ENCODE assay signal across 18 cellular contexts in the genomic region with DNA sequence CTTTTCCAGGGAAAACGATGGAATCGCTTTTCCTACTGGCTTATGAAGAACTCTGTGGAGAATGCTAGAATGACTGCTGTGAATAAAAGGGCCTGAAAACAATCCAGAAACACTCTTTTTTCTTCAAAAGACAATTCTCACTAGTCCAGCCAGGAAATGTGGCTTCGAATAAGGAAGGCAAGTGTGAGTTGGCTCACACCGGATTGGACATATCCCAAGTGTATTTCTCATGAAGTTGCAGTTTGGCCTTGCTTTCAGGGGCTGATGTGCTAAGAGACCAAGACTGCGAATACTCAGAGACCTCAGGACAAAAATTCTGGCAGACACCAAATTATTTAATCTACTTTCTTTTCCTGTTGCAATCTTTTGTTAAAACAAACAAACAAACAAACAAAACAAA. TPM values are rescaled to one million over a fixed set of nuclear protein-coding genes. Genes with fewer than 3 reads are reported as not detected.
DNase-seq lines count a peak whose midpoint lies in the region; ATAC-seq and TF ChIP-seq lines count a peak whose summit lies in the region.
"Had no signal": no experiment of that assay in that cellular context is flagged by ENCODE, and none has a peak within 500 bp of the region (broad histone marks: within the 10 kb centered on the region; RNA-seq: fewer than 3 reads in every experiment).

No MANE protein-coding gene starts in this region.

- H3K4me1 ChIP-seq in fibroblast of lung (ENCODE audit: control insufficient read depth, extremely low read depth, insufficient read depth, low read length) (no peaks in the 10 kb centered on the region), testis (peaks cover 5% of the 10 kb centered on the region)
- H3K4me1 ChIP-seq: BLaER1 had no signal

- no peaks in the 10 kb centered on the region for H3K79me2 ChIP-seq in fibroblast of lung (ENCODE audit: control insufficient read depth, insufficient read depth, low read length)

- intact Hi-C loops in testis (cut with DNase I; ENCODE audit: low total_unique reads): no loop called here

- H3K4me3 Mint-ChIP-seq in activated CD8-positive, alpha-beta memory T cell treated with anti-CD3 and anti-CD28 coated beads, Interleukin-2, amount 10 ng/mL, durations not matched to agents 7 days and 5 days: no peak overlapping the region
- H3K4me3 Mint-ChIP-seq: natural killer cell treated with Interleukin-12 subunit alpha and Interleukin-12 subunit beta and Interleukin-15 and Interleukin-18, amount 100 ng/mL, for 72 hours; stimulated activated naive CD8-positive, alpha-beta T cell treated with anti-CD3 and anti-CD28 coated beads, Interleukin-15, Interleukin-2, amounts not matched to agents 100 ng/mL and 50 ng/mL, for 24 hours had no signal

- CTCF ChIA-PET in activated CD8-positive, alpha-beta memory T cell treated with anti-CD3 and anti-CD28 coated beads, Interleukin-2, amount 10 ng/mL, durations not matched to agents 7 days and 5 days (lab: Charles Lee): no interaction called here

- H3K27me3 ChIP-seq in MG63 (no peaks in the 10 kb centered on the region), fibroblast of lung (ENCODE audit: control insufficient read depth, insufficient read depth, low read length) (no peaks in the 10 kb centered on the region), testis (no peaks in the 10 kb centered on the region), H7 (ENCODE audit: control insufficient read depth, insufficient read depth, low read length) (no peaks in the 10 kb centered on the region)
- H3K27me3 ChIP-seq: BLaER1 had no signal

- H3K27ac Mint-ChIP-seq in activated CD8-positive, alpha-beta memory T cell treated with anti-CD3 and anti-CD28 coated beads, Interleukin-2, amount 10 ng/mL, durations not matched to agents 7 days and 5 days: no peak overlapping the region
- H3K27ac Mint-ChIP-seq: natural killer cell treated with Interleukin-12 subunit alpha and Interleukin-12 subunit beta and Interleukin-15 and Interleukin-18, amount 100 ng/mL, for 72 hours; stimulated activated naive CD8-positive, alpha-beta T cell treated with anti-CD3 and anti-CD28 coated beads, Interleukin-15, Interleukin-2, amounts not matched to agents 100 ng/mL and 50 ng/mL, for 24 hours had no signal

- H3K9me3 ChIP-seq in MG63 (no peaks in the 10 kb centered on the region), fibroblast of lung (ENCODE audit: control insufficient read depth, insufficient read depth, low read depth, low read length) (no peaks in the 10 kb centered on the region), testis (no peaks in the 10 kb centered on the region)
- H3K9me3 ChIP-seq: BLaER1 had no signal

- no peaks in the 10 kb centered on the region for H3K4me1 Mint-ChIP-seq in activated CD8-positive, alpha-beta memory T cell treated with anti-CD3 and anti-CD28 coated beads, Interleukin-2, amount 10 ng/mL, durations not matched to agents 7 days and 5 days

- peak; percentile 20 for DNase-seq in MG63
- peak; percentile 70 to 74 for DNase-seq in fibroblast of lung (ENCODE audit: low read depth in 2 of 2)
- DNase-seq in lung microvascular endothelial cell (ENCODE audit: low read depth in 2 of 2): peak; percentile 5 to 56
- DNase-seq in testis: peak; percentile 71
- DNase-seq in activated CD8-positive, alpha-beta memory T cell treated with anti-CD3 and anti-CD28 coated beads, Interleukin-2, amount 10 ng/mL, durations not matched to agents 7 days and 5 days: no peak
- DNase-seq in H7: no peak
- DNase-seq in activated CD4-positive, alpha-beta T cell treated with anti-CD3 and anti-CD28 coated beads, Interleukin-2, amount 50 U/mL, for 48 hours: no peak
- DNase-seq: activated naive CD4-positive, alpha-beta T cell; central memory CD4-positive, alpha-beta T cell; DMS153; NCI-H187; NCI-H524 treated with DMSO at 0.1 percent for 48 hours; OCI-M1 had no signal

- no peaks in the 10 kb centered on the region for H3K27me3 Mint-ChIP-seq in activated CD8-positive, alpha-beta memory T cell treated with anti-CD3 and anti-CD28 coated beads, Interleukin-2, amount 10 ng/mL, durations not matched to agents 7 days and 5 days
- H3K27me3 Mint-ChIP-seq: natural killer cell treated with Interleukin-12 subunit alpha and Interleukin-12 subunit beta and Interleukin-15 and Interleukin-18, amount 100 ng/mL, for 72 hours; stimulated activated naive CD8-positive, alpha-beta T cell treated with anti-CD3 and anti-CD28 coated beads, Interleukin-15, Interleukin-2, amounts not matched to agents 100 ng/mL and 50 ng/mL, for 24 hours had no signal

- peak overlapping the region; percentile 33 for H3K4me2 ChIP-seq in fibroblast of lung (ENCODE audit: extremely low read depth, insufficient read depth, low read length)
- H3K4me2 ChIP-seq: BLaER1, KMS-11 had no signal

- H3K36me3 ChIP-seq in MG63: no peaks in the 10 kb centered on the region
- no peaks in the 10 kb centered on the region for H3K36me3 ChIP-seq in fibroblast of lung (ENCODE audit: control insufficient read depth, insufficient read depth, low read length)
- no peaks in the 10 kb centered on the region for H3K36me3 ChIP-seq in testis (ENCODE audit: low read depth, missing control alignments)
- H3K36me3 ChIP-seq in H7 (replicated peaks; ENCODE audit: control insufficient read depth, insufficient read depth, low read length): no peaks in the 10 kb centered on the region
- H3K36me3 ChIP-seq: BLaER1 had no signal

- WGBS in testis, 2 donors: 55% methylated on average over 5 of the region's 5 CpGs

- H3K27ac ChIP-seq in fibroblast of lung (ENCODE audit: insufficient read depth, low read length) (no peak overlapping the region), testis (peak overlapping the region in 1 of 2 donors; percentile 22)
- H3K27ac ChIP-seq: BLaER1, KMS-11 had no signal

- H4K20me1 ChIP-seq in fibroblast of lung (ENCODE audit: control insufficient read depth, extremely low read depth, insufficient read depth, low read length): no peaks in the 10 kb centered on the region
- H4K20me1 ChIP-seq: BLaER1 had no signal

- no peak overlapping the region for H2AFZ ChIP-seq in fibroblast of lung (ENCODE audit: low read length)

- H3K9ac ChIP-seq in fibroblast of lung (ENCODE audit: insufficient read depth, low read length): no peak overlapping the region
- H3K9ac ChIP-seq: BLaER1, KMS-11 had no signal

- no peaks in the 10 kb centered on the region for H3K36me3 Mint-ChIP-seq in activated CD8-positive, alpha-beta memory T cell treated with anti-CD3 and anti-CD28 coated beads, Interleukin-2, amount 10 ng/mL, durations not matched to agents 7 days and 5 days
- H3K36me3 Mint-ChIP-seq: natural killer cell treated with Interleukin-12 subunit alpha and Interleukin-12 subunit beta and Interleukin-15 and Interleukin-18, amount 100 ng/mL, for 72 hours had no signal

- TF ChIP-seq CTCF in fibroblast of lung (conservative IDR thresholded peaks at IDR 0.05 in 1 of 2, IDR thresholded peaks at IDR 0.05 in 1 of 2; ENCODE audit: low read depth in 1 of 2, low read length in 2 of 2) (no peak), testis (IDR thresholded peaks at IDR 0.05) (no peak)

- H3K4me3 ChIP-seq in MG63 (no peak overlapping the region), fibroblast of lung (replicated peaks in 1 of 4; ENCODE audit: control extremely low read depth in 1 of 4, insufficient read depth in 1 of 4, low read depth in 3 of 4, low read length in 4 of 4) (no peak overlapping the region), testis (no peak overlapping the region), H7 (ENCODE audit: insufficient read depth, low read depth, low read length) (no peak overlapping the region)
- H3K4me3 ChIP-seq: BLaER1 had no signal

- ATAC-seq in GM18861 (IDR thresholded peaks at IDR 0.05; ENCODE audit: unreplicated experiment): no peak
- ATAC-seq in activated CD8-positive, alpha-beta memory T cell treated with anti-CD3 and anti-CD28 coated beads, Interleukin-2, amount 10 ng/mL, durations not matched to agents 7 days and 5 days: no peak
- ATAC-seq: natural killer cell treated with Interleukin-12 subunit alpha and Interleukin-12 subunit beta and Interleukin-15 and Interleukin-18, amount 100 ng/mL, for 72 hours had no signal

- H3K9me3 Mint-ChIP-seq in activated CD8-positive, alpha-beta memory T cell treated with anti-CD3 and anti-CD28 coated beads, Interleukin-2, amount 10 ng/mL, durations not matched to agents 7 days and 5 days (ENCODE audit: low read depth): peaks cover 3% of the 10 kb centered on the region

- TF ChIP-seq POLR2A in testis (IDR thresholded peaks at IDR 0.05): no peak

RNA-seq across cellular contexts. Expression of a gene that starts 54.0 kb away (rescaled TPM):
- total RNA-seq in MG63 (2014; rRNA removed; shearing (Covaris generic); ENCODE audit: low replicate concordance): 0.07 and 0.16 TPM in 2 replicates
- 0.51 and 1.5 TPM in 2 replicates for total RNA-seq in fibroblast of lung
- 1.3 and 1.6 TPM in 2 replicates for polyA plus RNA-seq in fibroblast of lung
- polyA plus RNA-seq in fibroblast of lung (2012): 0.96 and 1.8 TPM in 2 replicates
- 1.6 and 3.2 TPM in 2 replicates for polyA minus RNA-seq in fibroblast of lung (ENCODE audit: low replicate concordance)
- total RNA-seq in lung microvascular endothelial cell: under 0.01 TPM in 2 replicates
- 1 to 10 TPM; 3.6 to 3.9 TPM for total RNA-seq in testis
- 3.5 TPM for polyA plus RNA-seq in testis (ENCODE audit: insufficient read depth, low read depth, low replicate concordance)
- total RNA-seq in activated CD8-positive, alpha-beta memory T cell treated with anti-CD3 and anti-CD28 coated beads, Interleukin-2, amount 10 ng/mL, durations not matched to agents 7 days and 5 days: not detected
- 6.5 and 8.7 TPM in 2 replicates for total RNA-seq in H7 (2014; rRNA removed; shearing (Covaris generic))
- total RNA-seq: natural killer cell treated with Interleukin-12 subunit alpha and Interleukin-12 subunit beta and Interleukin-15 and Interleukin-18, amount 100 ng/mL, for 72 hours had no signal

Comparison
In these comparisons a context has a peak if more than half of its experiments do, and no peak if none do; other contexts are left out.
1. DNase-seq: peak in MG63 (single experiment), fibroblast of lung (2 of 2), lung microvascular endothelial cell (2 of 2) and testis (single experiment); none in activated CD8-positive, alpha-beta memory T cell treated with anti-CD3 and anti-CD28 coated beads, Interleukin-2, amount 10 ng/mL, durations not matched to agents 7 days and 5 days (single experiment), H7 (single experiment) and activated CD4-positive, alpha-beta T cell treated with anti-CD3 and anti-CD28 coated beads, Interleukin-2, amount 50 U/mL, for 48 hours (0 of 2).